Comparison of ENCODE assay signal across 1 cellular context in the genomic region with DNA sequence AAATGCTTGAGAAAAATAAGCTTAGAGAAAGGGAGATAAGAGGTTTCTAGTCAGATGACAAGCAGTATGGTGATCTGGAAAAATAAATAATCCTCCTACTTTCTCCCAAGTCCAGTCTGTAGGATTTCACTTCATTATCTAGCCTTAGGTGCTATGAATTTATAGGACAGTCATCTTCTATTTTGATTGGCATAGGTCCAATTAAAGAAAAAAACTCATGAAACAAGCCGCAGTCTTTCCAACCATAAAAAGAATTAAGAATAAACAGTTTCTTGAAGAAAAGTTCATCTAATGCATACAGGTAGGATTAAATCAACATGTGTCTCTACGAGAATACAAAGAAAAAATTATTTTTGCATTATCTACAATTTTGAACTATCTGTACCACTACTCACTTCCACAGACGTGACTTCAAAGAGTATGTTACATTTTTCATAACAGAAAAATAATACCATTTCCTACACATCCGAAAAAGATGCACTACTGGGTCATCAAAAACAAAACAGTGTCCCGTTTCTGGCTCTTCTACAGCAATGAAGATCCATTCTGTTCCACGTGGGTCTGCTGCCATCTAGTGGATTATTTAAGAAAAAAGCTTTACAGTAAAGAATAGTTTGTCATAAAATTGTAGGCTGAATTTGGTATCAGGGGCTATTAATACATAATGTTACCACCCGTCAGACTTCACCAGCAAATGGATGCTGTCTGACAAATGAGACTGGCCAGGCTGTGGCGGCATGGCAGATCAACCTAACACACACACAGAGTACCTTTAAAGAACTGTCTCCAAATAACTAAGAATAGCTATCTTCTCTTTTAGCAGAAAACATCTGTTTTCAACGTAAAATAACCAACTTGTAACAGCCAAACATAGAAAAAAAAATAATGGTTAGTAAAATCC.
A peak's percentile ranks its signal among the peaks of the same experiment; 100 is the strongest.
TF ChIP-seq lines count a peak whose summit lies in the region.

No MANE protein-coding gene starts in this region.

TF ChIP-seq in HepG2, 621 proteins besides CTCF, POLR2A, EP300 and RAD21 (continues in another document):
- TF ChIP-seq, protein P1, sequence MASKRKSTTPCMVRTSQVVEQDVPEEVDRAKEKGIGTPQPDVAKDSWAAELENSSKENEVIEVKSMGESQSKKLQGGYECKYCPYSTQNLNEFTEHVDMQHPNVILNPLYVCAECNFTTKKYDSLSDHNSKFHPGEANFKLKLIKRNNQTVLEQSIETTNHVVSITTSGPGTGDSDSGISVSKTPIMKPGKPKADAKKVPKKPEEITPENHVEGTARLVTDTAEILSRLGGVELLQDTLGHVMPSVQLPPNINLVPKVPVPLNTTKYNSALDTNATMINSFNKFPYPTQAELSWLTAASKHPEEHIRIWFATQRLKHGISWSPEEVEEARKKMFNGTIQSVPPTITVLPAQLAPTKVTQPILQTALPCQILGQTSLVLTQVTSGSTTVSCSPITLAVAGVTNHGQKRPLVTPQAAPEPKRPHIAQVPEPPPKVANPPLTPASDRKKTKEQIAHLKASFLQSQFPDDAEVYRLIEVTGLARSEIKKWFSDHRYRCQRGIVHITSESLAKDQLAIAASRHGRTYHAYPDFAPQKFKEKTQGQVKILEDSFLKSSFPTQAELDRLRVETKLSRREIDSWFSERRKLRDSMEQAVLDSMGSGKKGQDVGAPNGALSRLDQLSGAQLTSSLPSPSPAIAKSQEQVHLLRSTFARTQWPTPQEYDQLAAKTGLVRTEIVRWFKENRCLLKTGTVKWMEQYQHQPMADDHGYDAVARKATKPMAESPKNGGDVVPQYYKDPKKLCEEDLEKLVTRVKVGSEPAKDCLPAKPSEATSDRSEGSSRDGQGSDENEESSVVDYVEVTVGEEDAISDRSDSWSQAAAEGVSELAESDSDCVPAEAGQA (IDR thresholded peaks at IDR 0.05; ENCODE audit: low read depth) = no peak
- TF ChIP-seq, protein P1 (CRISPR knock-in tag; IDR thresholded peaks at IDR 0.05; ENCODE audit: borderline replicate concordance) = 0 out of 2 replicates have a peak, but pooled peaks have one; percentile 36
- no peak for TF ChIP-seq ZNF326 (CRISPR knock-in tag; IDR thresholded peaks at IDR 0.05; ENCODE audit: borderline replicate concordance)
- no peak for TF ChIP-seq CBX2 (IDR thresholded peaks at IDR 0.05; ENCODE audit: low read depth, low read length)
- TF ChIP-seq CBX2 (CRISPR knock-in tag; IDR thresholded peaks at IDR 0.05; ENCODE audit: low read depth) = no peak
- TF ChIP-seq, protein P2, sequence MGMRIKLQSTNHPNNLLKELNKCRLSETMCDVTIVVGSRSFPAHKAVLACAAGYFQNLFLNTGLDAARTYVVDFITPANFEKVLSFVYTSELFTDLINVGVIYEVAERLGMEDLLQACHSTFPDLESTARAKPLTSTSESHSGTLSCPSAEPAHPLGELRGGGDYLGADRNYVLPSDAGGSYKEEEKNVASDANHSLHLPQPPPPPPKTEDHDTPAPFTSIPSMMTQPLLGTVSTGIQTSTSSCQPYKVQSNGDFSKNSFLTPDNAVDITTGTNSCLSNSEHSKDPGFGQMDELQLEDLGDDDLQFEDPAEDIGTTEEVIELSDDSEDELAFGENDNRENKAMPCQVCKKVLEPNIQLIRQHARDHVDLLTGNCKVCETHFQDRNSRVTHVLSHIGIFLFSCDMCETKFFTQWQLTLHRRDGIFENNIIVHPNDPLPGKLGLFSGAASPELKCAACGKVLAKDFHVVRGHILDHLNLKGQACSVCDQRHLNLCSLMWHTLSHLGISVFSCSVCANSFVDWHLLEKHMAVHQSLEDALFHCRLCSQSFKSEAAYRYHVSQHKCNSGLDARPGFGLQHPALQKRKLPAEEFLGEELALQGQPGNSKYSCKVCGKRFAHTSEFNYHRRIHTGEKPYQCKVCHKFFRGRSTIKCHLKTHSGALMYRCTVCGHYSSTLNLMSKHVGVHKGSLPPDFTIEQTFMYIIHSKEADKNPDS (CRISPR knock-in tag; IDR thresholded peaks at IDR 0.05) = no peak
- 0 out of 2 replicates have a peak, but pooled peaks have one; percentile 46 for TF ChIP-seq ZFAT (CRISPR knock-in tag; conservative IDR thresholded peaks at IDR 0.05)
- TF ChIP-seq, protein P3, sequence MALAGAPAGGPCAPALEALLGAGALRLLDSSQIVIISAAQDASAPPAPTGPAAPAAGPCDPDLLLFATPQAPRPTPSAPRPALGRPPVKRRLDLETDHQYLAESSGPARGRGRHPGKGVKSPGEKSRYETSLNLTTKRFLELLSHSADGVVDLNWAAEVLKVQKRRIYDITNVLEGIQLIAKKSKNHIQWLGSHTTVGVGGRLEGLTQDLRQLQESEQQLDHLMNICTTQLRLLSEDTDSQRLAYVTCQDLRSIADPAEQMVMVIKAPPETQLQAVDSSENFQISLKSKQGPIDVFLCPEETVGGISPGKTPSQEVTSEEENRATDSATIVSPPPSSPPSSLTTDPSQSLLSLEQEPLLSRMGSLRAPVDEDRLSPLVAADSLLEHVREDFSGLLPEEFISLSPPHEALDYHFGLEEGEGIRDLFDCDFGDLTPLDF (CRISPR knock-in tag; IDR thresholded peaks at IDR 0.05) = 0 out of 2 replicates have a peak, but pooled peaks have one; percentile 34
- TF ChIP-seq TARDBP (CRISPR knock-in tag; IDR thresholded peaks at IDR 0.05) = 0 out of 2 replicates have a peak, but pooled peaks have one; percentile 27
- no peak for TF ChIP-seq ZNF292 (CRISPR knock-in tag; IDR thresholded peaks at IDR 0.05; ENCODE audit: borderline replicate concordance, low read depth)
- TF ChIP-seq SMC3 (IDR thresholded peaks at IDR 0.05; ENCODE audit: low read length) = peak; percentile 72
- TF ChIP-seq HOXA7 (CRISPR knock-in tag; IDR thresholded peaks at IDR 0.05) = no peak
- TF ChIP-seq, protein P4, sequence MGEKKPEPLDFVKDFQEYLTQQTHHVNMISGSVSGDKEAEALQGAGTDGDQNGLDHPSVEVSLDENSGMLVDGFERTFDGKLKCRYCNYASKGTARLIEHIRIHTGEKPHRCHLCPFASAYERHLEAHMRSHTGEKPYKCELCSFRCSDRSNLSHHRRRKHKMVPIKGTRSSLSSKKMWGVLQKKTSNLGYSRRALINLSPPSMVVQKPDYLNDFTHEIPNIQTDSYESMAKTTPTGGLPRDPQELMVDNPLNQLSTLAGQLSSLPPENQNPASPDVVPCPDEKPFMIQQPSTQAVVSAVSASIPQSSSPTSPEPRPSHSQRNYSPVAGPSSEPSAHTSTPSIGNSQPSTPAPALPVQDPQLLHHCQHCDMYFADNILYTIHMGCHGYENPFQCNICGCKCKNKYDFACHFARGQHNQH (CRISPR knock-in tag; IDR thresholded peaks at IDR 0.05) = no peak
- TF ChIP-seq, protein P5, sequence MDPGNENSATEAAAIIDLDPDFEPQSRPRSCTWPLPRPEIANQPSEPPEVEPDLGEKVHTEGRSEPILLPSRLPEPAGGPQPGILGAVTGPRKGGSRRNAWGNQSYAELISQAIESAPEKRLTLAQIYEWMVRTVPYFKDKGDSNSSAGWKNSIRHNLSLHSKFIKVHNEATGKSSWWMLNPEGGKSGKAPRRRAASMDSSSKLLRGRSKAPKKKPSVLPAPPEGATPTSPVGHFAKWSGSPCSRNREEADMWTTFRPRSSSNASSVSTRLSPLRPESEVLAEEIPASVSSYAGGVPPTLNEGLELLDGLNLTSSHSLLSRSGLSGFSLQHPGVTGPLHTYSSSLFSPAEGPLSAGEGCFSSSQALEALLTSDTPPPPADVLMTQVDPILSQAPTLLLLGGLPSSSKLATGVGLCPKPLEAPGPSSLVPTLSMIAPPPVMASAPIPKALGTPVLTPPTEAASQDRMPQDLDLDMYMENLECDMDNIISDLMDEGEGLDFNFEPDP (CRISPR knock-in tag; conservative IDR thresholded peaks at IDR 0.05) = 0 out of 2 replicates have a peak, but pooled peaks have one; percentile 59
- 0 out of 2 replicates have a peak, but pooled peaks have one; percentile 29 for TF ChIP-seq RFXAP (CRISPR knock-in tag; IDR thresholded peaks at IDR 0.05; ENCODE audit: borderline replicate concordance)
- no peak for TF ChIP-seq ZSCAN22 (CRISPR knock-in tag; IDR thresholded peaks at IDR 0.05)
- TF ChIP-seq, protein P6, sequence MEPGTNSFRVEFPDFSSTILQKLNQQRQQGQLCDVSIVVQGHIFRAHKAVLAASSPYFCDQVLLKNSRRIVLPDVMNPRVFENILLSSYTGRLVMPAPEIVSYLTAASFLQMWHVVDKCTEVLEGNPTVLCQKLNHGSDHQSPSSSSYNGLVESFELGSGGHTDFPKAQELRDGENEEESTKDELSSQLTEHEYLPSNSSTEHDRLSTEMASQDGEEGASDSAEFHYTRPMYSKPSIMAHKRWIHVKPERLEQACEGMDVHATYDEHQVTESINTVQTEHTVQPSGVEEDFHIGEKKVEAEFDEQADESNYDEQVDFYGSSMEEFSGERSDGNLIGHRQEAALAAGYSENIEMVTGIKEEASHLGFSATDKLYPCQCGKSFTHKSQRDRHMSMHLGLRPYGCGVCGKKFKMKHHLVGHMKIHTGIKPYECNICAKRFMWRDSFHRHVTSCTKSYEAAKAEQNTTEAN (CRISPR knock-in tag; conservative IDR thresholded peaks at IDR 0.05) = peak; percentile 40; the same call in 1 of the 2 replicates
- TF ChIP-seq, protein P7, sequence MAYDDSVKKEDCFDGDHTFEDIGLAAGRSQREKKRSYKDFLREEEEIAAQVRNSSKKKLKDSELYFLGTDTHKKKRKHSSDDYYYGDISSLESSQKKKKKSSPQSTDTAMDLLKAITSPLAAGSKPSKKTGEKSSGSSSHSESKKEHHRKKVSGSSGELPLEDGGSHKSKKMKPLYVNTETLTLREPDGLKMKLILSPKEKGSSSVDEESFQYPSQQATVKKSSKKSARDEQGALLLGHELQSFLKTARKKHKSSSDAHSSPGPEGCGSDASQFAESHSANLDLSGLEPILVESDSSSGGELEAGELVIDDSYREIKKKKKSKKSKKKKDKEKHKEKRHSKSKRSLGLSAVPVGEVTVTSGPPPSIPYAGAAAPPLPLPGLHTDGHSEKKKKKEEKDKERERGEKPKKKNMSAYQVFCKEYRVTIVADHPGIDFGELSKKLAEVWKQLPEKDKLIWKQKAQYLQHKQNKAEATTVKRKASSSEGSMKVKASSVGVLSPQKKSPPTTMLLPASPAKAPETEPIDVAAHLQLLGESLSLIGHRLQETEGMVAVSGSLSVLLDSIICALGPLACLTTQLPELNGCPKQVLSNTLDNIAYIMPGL (CRISPR knock-in tag; IDR thresholded peaks at IDR 0.05; ENCODE audit: borderline replicate concordance in 1 of 2, low read depth in 1 of 2) = 0 out of 4 replicates have a peak, but pooled peaks of 1 of the 2 experiments have one; percentile 18
- 0 out of 2 replicates have a peak, but pooled peaks have one; percentile 38 for TF ChIP-seq ZNF816 (CRISPR knock-in tag; IDR thresholded peaks at IDR 0.05; ENCODE audit: borderline replicate concordance)
- TF ChIP-seq, protein P8, sequence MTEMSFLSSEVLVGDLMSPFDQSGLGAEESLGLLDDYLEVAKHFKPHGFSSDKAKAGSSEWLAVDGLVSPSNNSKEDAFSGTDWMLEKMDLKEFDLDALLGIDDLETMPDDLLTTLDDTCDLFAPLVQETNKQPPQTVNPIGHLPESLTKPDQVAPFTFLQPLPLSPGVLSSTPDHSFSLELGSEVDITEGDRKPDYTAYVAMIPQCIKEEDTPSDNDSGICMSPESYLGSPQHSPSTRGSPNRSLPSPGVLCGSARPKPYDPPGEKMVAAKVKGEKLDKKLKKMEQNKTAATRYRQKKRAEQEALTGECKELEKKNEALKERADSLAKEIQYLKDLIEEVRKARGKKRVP (CRISPR knock-in tag; IDR thresholded peaks at IDR 0.05) = no peak
- TF ChIP-seq STAG1 (CRISPR knock-in tag; IDR thresholded peaks at IDR 0.05) = peak; percentile 88
- no peak for TF ChIP-seq MAFK (conservative IDR thresholded peaks at IDR 0.05 in 1 of 2, IDR thresholded peaks at IDR 0.05 in 1 of 2; ENCODE audit: low read length in 2 of 2)
- TF ChIP-seq ZNF33A (CRISPR knock-in tag; IDR thresholded peaks at IDR 0.05; ENCODE audit: borderline replicate concordance) = peak; percentile 59; the same call in 1 of the 2 replicates
- TF ChIP-seq FOSL2 (CRISPR knock-in tag; IDR thresholded peaks at IDR 0.05) = no peak
- no peak for TF ChIP-seq SETDB1 (CRISPR knock-in tag; IDR thresholded peaks at IDR 0.05; ENCODE audit: borderline replicate concordance)
- TF ChIP-seq, protein P9, sequence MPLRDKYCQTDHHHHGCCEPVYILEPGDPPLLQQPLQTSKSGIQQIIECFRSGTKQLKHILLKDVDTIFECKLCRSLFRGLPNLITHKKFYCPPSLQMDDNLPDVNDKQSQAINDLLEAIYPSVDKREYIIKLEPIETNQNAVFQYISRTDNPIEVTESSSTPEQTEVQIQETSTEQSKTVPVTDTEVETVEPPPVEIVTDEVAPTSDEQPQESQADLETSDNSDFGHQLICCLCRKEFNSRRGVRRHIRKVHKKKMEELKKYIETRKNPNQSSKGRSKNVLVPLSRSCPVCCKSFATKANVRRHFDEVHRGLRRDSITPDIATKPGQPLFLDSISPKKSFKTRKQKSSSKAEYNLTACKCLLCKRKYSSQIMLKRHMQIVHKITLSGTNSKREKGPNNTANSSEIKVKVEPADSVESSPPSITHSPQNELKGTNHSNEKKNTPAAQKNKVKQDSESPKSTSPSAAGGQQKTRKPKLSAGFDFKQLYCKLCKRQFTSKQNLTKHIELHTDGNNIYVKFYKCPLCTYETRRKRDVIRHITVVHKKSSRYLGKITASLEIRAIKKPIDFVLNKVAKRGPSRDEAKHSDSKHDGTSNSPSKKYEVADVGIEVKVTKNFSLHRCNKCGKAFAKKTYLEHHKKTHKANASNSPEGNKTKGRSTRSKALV (CRISPR knock-in tag; IDR thresholded peaks at IDR 0.05) = peak; percentile 66; the same call in 1 of the 2 replicates
- no peak for TF ChIP-seq TCF12 (IDR thresholded peaks at IDR 0.05)
- TF ChIP-seq TCF12 (CRISPR knock-in tag; IDR thresholded peaks at IDR 0.05) = no peak
- TF ChIP-seq ZNF564 (CRISPR knock-in tag; IDR thresholded peaks at IDR 0.05) = no peak
- TF ChIP-seq, protein P10, sequence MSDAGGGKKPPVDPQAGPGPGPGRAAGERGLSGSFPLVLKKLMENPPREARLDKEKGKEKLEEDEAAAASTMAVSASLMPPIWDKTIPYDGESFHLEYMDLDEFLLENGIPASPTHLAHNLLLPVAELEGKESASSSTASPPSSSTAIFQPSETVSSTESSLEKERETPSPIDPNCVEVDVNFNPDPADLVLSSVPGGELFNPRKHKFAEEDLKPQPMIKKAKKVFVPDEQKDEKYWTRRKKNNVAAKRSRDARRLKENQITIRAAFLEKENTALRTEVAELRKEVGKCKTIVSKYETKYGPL (CRISPR knock-in tag; IDR thresholded peaks at IDR 0.05) = 0 out of 2 replicates have a peak, but pooled peaks have one; percentile 45
- no peak for TF ChIP-seq ZFP36L1 (CRISPR knock-in tag; IDR thresholded peaks at IDR 0.05)
